ENCODE assay signal across 9 cellular contexts in the genomic region with DNA sequence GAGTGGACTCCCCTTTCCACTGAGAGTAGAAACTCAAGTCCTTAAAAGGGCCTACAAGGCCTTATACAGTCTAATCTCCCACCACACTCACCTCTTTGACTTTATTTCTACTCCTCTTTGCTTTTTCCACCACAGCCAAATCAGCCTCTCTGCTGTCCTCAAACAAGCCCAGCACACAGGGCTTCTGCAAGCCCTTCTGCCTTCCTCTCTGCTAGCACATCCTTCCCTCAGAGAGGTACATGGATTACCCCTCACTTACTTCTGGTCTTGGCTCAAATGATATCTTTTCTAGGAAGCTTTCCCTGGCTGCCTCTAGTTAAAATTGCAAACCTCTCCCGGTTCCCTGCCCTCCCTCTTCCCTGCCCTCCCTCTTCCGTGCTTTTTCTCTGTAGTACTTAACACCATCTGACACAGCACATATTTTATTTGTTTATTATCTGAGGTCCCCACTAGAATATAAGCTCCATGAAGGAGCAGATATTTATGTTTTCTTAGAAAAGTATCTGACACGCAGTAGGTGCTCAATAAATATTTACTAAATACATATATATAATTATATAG. TPM values are rescaled to one million over a fixed set of nuclear protein-coding genes. Genes with fewer than 3 reads are reported as not detected.
DNase-seq lines count a peak whose midpoint lies in the region; ATAC-seq lines count a peak whose summit lies in the region.
"Had no signal": no experiment of that assay in that cellular context is flagged by ENCODE, and none has a peak within 500 bp of the region (broad histone marks: within the 10 kb centered on the region; RNA-seq: fewer than 3 reads in every experiment).

No MANE protein-coding gene starts in this region.

- H3K27me3 ChIP-seq in adipocyte (replicated peaks; ENCODE audit: control insufficient read depth, insufficient read depth, low read length) (no peaks in the 10 kb centered on the region), mononuclear cell (ENCODE audit: insufficient read depth, low read length) (no peaks in the 10 kb centered on the region)

- H3K9ac ChIP-seq in adipocyte (ENCODE audit: low read length): peak overlapping the region; percentile 94

- H3K4me1 ChIP-seq in adipocyte (ENCODE audit: control insufficient read depth, insufficient read depth, low read length) (peaks cover 26% of the 10 kb centered on the region), mononuclear cell (ENCODE audit: insufficient read depth, low read length) (peaks cover 62% of the 10 kb centered on the region), urinary bladder (ENCODE audit: insufficient read depth) (no peaks in the 10 kb centered on the region)

- no peak for DNase-seq in activated naive CD4-positive, alpha-beta T cell treated with anti-CD3 and anti-CD28 coated beads, Interleukin-2, amount 50 U/mL, for 16 hours
- peak; percentile 51 for DNase-seq in adipocyte (ENCODE audit: low read depth)

- H3K4me3 ChIP-seq in adipocyte (ENCODE audit: low read length) (peak overlapping the region; percentile 93), mononuclear cell (ENCODE audit: low read length) (peak overlapping the region; percentile 90), urinary bladder (ENCODE audit: low read depth, low read length) (peak overlapping the region; percentile 5)

- H3K4me3 Mint-ChIP-seq in activated naive CD4-positive, alpha-beta T cell treated with anti-CD3 and anti-CD28 coated beads, Interleukin-2, amount 50 U/mL, for 24 hours: peak overlapping the region; percentile 77

- H3K9me3 ChIP-seq in adipocyte (ENCODE audit: control insufficient read depth, low read length) (no peaks in the 10 kb centered on the region), mononuclear cell (ENCODE audit: low read depth, low read length) (no peaks in the 10 kb centered on the region)

- peaks cover 48% of the 10 kb centered on the region for H3K4me1 Mint-ChIP-seq in activated naive CD4-positive, alpha-beta T cell treated with anti-CD3 and anti-CD28 coated beads, Interleukin-2, amount 50 U/mL, for 24 hours

- ATAC-seq in GM21723 (IDR thresholded peaks at IDR 0.05; ENCODE audit: unreplicated experiment) (no peak), GM21360 (IDR thresholded peaks at IDR 0.05; ENCODE audit: unreplicated experiment) (no peak), GM19324 (IDR thresholded peaks at IDR 0.05; ENCODE audit: low FRiP score, unreplicated experiment) (no peak)

- no peaks in the 10 kb centered on the region for H3K27me3 Mint-ChIP-seq in activated naive CD4-positive, alpha-beta T cell treated with anti-CD3 and anti-CD28 coated beads, Interleukin-2, amount 50 U/mL, for 24 hours

- no peak overlapping the region for H3K27ac ChIP-seq in urinary bladder (ENCODE audit: low read depth)
- H3K27ac ChIP-seq: cardiac muscle cell had no signal

- peak overlapping the region; percentile 19 for H3K27ac Mint-ChIP-seq in activated naive CD4-positive, alpha-beta T cell treated with anti-CD3 and anti-CD28 coated beads, Interleukin-2, amount 50 U/mL, for 24 hours

- H3K9me3 Mint-ChIP-seq in activated naive CD4-positive, alpha-beta T cell treated with anti-CD3 and anti-CD28 coated beads, Interleukin-2, amount 50 U/mL, for 24 hours: no peaks in the 10 kb centered on the region

- no peaks in the 10 kb centered on the region for H3K36me3 ChIP-seq in adipocyte (ENCODE audit: control insufficient read depth, insufficient read depth, low read length, severe bottlenecking)
- no peaks in the 10 kb centered on the region for H3K36me3 ChIP-seq in urinary bladder (ENCODE audit: insufficient read depth)
- H3K36me3 ChIP-seq: cardiac muscle cell had no signal

- WGBS in urinary bladder: 33% methylated on average over 2 of the region's 3 CpGs

- peaks cover 2% of the 10 kb centered on the region for H3K36me3 Mint-ChIP-seq in activated naive CD4-positive, alpha-beta T cell treated with anti-CD3 and anti-CD28 coated beads, Interleukin-2, amount 50 U/mL, for 24 hours

RNA-seq across cellular contexts. Expression of gene LYST, which starts 1.7 kb away (rescaled TPM):
- 59.6 TPM for total RNA-seq in mononuclear cell
- 62.7 TPM for total RNA-seq in urinary bladder
- polyA plus RNA-seq in urinary bladder: 10.6 TPM

Comparison
In these comparisons a context has a peak if more than half of its experiments do, and no peak if none do; other contexts are left out.
1. H3K4me3 ChIP-seq: peak in every context shown above with its lines; median percentile 93 in adipocyte; 90 in mononuclear cell; 5 in urinary bladder.